ENCODE assay signal across 29 cellular contexts in the genomic region with DNA sequence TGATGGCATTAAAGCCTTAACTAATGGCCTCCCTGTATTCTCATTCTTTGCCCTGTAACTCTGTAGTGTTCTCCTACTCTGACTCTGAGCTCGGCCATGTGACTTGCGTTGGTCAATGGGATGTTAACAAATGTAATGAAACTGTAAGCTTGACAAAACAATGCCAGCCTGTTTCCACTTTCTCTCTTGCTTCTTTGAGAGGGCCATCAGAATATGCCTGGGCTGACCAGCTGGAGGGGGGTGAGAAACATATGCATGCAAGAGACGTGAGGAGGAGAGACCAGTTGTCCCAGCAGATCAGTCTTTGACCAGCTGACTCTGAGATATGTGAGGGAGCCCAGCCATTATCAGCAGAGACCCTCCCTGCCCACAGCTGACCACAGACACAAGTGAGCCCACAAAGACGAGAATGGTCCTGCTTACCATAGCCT.
DNase-seq lines count a peak whose midpoint lies in the region; TF ChIP-seq lines count a peak whose summit lies in the region.
"Had no signal": no experiment of that assay in that cellular context is flagged by ENCODE, and none has a peak within 500 bp of the region (broad histone marks: within the 10 kb centered on the region; RNA-seq: fewer than 3 reads in every experiment).

No MANE protein-coding gene starts in this region.

- H3K36me3 ChIP-seq in neutrophil (peaks cover 15% of the 10 kb centered on the region), tibial nerve (no peaks in the 10 kb centered on the region)
- H3K36me3 ChIP-seq: MG63, upper lobe of left lung had no signal

- TF ChIP-seq CTCF in neutrophil (IDR thresholded peaks at IDR 0.05) (no peak), tibial nerve (IDR thresholded peaks at IDR 0.05) (no peak), type B pancreatic cell (conservative IDR thresholded peaks at IDR 0.05) (no peak)

- H3K27ac ChIP-seq in neutrophil, result peak overlapping the region; percentile 29
- H3K27ac ChIP-seq in tibial nerve, result no peak overlapping the region
- H3K27ac ChIP-seq: psoas muscle, upper lobe of left lung had no signal

- TF ChIP-seq EP300 in tibial nerve (IDR thresholded peaks at IDR 0.05), result no peak

- H3K4me1 ChIP-seq in neutrophil (ENCODE audit: control insufficient read depth in 1 of 2, insufficient read depth in 1 of 2, low read depth in 1 of 2, low read length in 1 of 2) (peaks cover 8 to 9% of the 10 kb centered on the region in 2 experiments), tibial nerve (no peaks in the 10 kb centered on the region)
- H3K4me1 ChIP-seq: psoas muscle, upper lobe of left lung had no signal

- H3K27me3 ChIP-seq in neutrophil (no peaks in the 10 kb centered on the region), tibial nerve (no peaks in the 10 kb centered on the region)
- H3K27me3 ChIP-seq: MG63, upper lobe of left lung had no signal

- DNase-seq in COLO829 (ENCODE audit: low spot score) (peak; percentile 57), RPMI7951 (ENCODE audit: low read depth) (peak; percentile 8), cerebellar cortex (ENCODE audit: low spot score) (peak; percentile 63), tibial nerve (ENCODE audit: low spot score in 2 of 2) (no peak), NK-92 (lab: John Stamatoyannopoulos, UW; ENCODE audit: unreplicated experiment) (no peak), type B pancreatic cell (ENCODE audit: extremely low spot score, unreplicated experiment) (no peak), NCI-H748 treated with DMSO at 0.1 percent for 48 hours (lab: John Stamatoyannopoulos, UW) (no peak)
- DNase-seq: activated CD4-positive, alpha-beta T cell treated with anti-CD3 and anti-CD28 coated beads, Interleukin-2, amount 50 U/mL, for 4 hours; activated CD4-positive, CD25-positive, alpha-beta regulatory T cell; activated CD8-positive, alpha-beta memory T cell treated with anti-CD3 and anti-CD28 coated beads, Interleukin-2, amount 10 ng/mL, durations not matched to agents 7 days and 5 days; activated gamma-delta T cell; activated naive CD8-positive, alpha-beta T cell treated with anti-CD3 and anti-CD28 coated beads for 36 hours; activated T-cell treated with anti-CD3 and anti-CD28 coated beads, Interleukin-2, amount 50 U/mL, for 4 hours; anterior cingulate cortex; cortex of kidney; endodermal cell; head of caudate nucleus; islet precursor cell; KBM-7; MG63; naive B cell; NCI-H2081 treated with DMSO at 0.1 percent for 48 hours; NCI-H226; NCI-H69; occipital lobe; psoas muscle; upper lobe of left lung had no signal

- peaks cover 4% of the 10 kb centered on the region for H3K4me1 Mint-ChIP-seq in type B pancreatic cell (ENCODE audit: unreplicated experiment)
- H3K4me1 Mint-ChIP-seq: activated CD8-positive, alpha-beta memory T cell treated with anti-CD3 and anti-CD28 coated beads, Interleukin-2, amount 10 ng/mL, durations not matched to agents 7 days and 5 days; activated naive CD8-positive, alpha-beta T cell treated with anti-CD3 and anti-CD28 coated beads for 36 hours; stimulated activated effector memory CD8-positive, alpha-beta T cell treated with anti-CD3 and anti-CD28 coated beads, Interleukin-12 subunit alpha, Interleukin-12 subunit beta, amount 100 ng/mL, for 72 hours had no signal

- no peak overlapping the region for H3K27ac Mint-ChIP-seq in type B pancreatic cell
- H3K27ac Mint-ChIP-seq: activated CD8-positive, alpha-beta memory T cell treated with anti-CD3 and anti-CD28 coated beads, Interleukin-2, amount 10 ng/mL, durations not matched to agents 7 days and 5 days; activated naive CD8-positive, alpha-beta T cell treated with anti-CD3 and anti-CD28 coated beads for 36 hours; endodermal cell; stimulated activated effector memory CD8-positive, alpha-beta T cell treated with anti-CD3 and anti-CD28 coated beads, Interleukin-12 subunit alpha, Interleukin-12 subunit beta, amount 100 ng/mL, for 72 hours had no signal

- no peaks in the 10 kb centered on the region for H3K9me3 Mint-ChIP-seq in type B pancreatic cell
- H3K9me3 Mint-ChIP-seq: activated naive CD8-positive, alpha-beta T cell treated with anti-CD3 and anti-CD28 coated beads for 36 hours; activated T-cell treated with anti-CD3 and anti-CD28 coated beads, Interleukin-2, amount 50 U/mL, for 4 hours; endodermal cell; naive B cell; stimulated activated effector memory CD8-positive, alpha-beta T cell treated with anti-CD3 and anti-CD28 coated beads, Interleukin-12 subunit alpha, Interleukin-12 subunit beta, amount 100 ng/mL, for 72 hours had no signal

- TF ChIP-seq POLR2A in tibial nerve (IDR thresholded peaks at IDR 0.05), result no peak

- no peak overlapping the region for H3K4me3 ChIP-seq in neutrophil (ENCODE audit: low read depth in 1 of 2, low read length in 1 of 2)
- no peak overlapping the region for H3K4me3 ChIP-seq in tibial nerve
- H3K4me3 ChIP-seq: MG63, psoas muscle, upper lobe of left lung had no signal

- H3K9me3 ChIP-seq in neutrophil (no peaks in the 10 kb centered on the region), tibial nerve (no peaks in the 10 kb centered on the region)
- H3K9me3 ChIP-seq: MG63, psoas muscle, upper lobe of left lung had no signal

- H3K4me3 Mint-ChIP-seq in type B pancreatic cell, result no peak overlapping the region
- H3K4me3 Mint-ChIP-seq: activated CD8-positive, alpha-beta memory T cell treated with anti-CD3 and anti-CD28 coated beads, Interleukin-2, amount 10 ng/mL, durations not matched to agents 7 days and 5 days; activated naive CD8-positive, alpha-beta T cell treated with anti-CD3 and anti-CD28 coated beads for 36 hours; activated T-cell treated with anti-CD3 and anti-CD28 coated beads, Interleukin-2, amount 50 U/mL, for 4 hours; endodermal cell; naive B cell; stimulated activated effector memory CD8-positive, alpha-beta T cell treated with anti-CD3 and anti-CD28 coated beads, Interleukin-12 subunit alpha, Interleukin-12 subunit beta, amount 100 ng/mL, for 72 hours had no signal

- 65 to 69% methylated on average over 4 of the region's 4 CpGs for WGBS in tibial nerve, 2 donors

- H3K27me3 Mint-ChIP-seq in type B pancreatic cell, result no peaks in the 10 kb centered on the region
- H3K27me3 Mint-ChIP-seq: activated naive CD8-positive, alpha-beta T cell treated with anti-CD3 and anti-CD28 coated beads for 36 hours had no signal

- H3K36me3 Mint-ChIP-seq in type B pancreatic cell, result no peaks in the 10 kb centered on the region
- H3K36me3 Mint-ChIP-seq: activated CD8-positive, alpha-beta memory T cell treated with anti-CD3 and anti-CD28 coated beads, Interleukin-2, amount 10 ng/mL, durations not matched to agents 7 days and 5 days; activated naive CD8-positive, alpha-beta T cell treated with anti-CD3 and anti-CD28 coated beads for 36 hours; naive B cell; stimulated activated effector memory CD8-positive, alpha-beta T cell treated with anti-CD3 and anti-CD28 coated beads, Interleukin-12 subunit alpha, Interleukin-12 subunit beta, amount 100 ng/mL, for 72 hours had no signal

Comparison
In these comparisons a context has a peak if more than half of its experiments do, and no peak if none do; other contexts are left out.
1. DNase-seq: peak in COLO829 (single experiment), RPMI7951 (single experiment) and cerebellar cortex (single experiment); none in tibial nerve (0 of 2), NK-92 (single experiment), type B pancreatic cell (single experiment) and NCI-H748 treated with DMSO at 0.1 percent for 48 hours (single experiment).